ENCODE assay signal across 1 cellular context in genomic region chr5:72282878-72283277, GRCh38.
TF ChIP-seq lines count a peak whose summit lies in the region.

No MANE protein-coding gene starts in this region.

TF ChIP-seq in K562, 482 proteins besides CTCF, POLR2A, EP300 and RAD21 (continues in another document):
- TF ChIP-seq E2F3 (CRISPR knock-in tag; IDR thresholded peaks at IDR 0.05), result no peak
- TF ChIP-seq ZNF384 (IDR thresholded peaks at IDR 0.05; ENCODE audit: low read depth, low read length), result no peak
- 0 out of 2 replicates have a peak, but pooled peaks have one; percentile 1 for TF ChIP-seq ELF2 (CRISPR knock-in tag; IDR thresholded peaks at IDR 0.05)
- no peak for TF ChIP-seq PKNOX1 (IDR thresholded peaks at IDR 0.05)
- TF ChIP-seq SMARCC2 (IDR thresholded peaks at IDR 0.05; ENCODE audit: low read depth), result 0 out of 2 replicates have a peak, but pooled peaks have one; percentile 30
- no peak for TF ChIP-seq E4F1 (CRISPR knock-in tag; IDR thresholded peaks at IDR 0.05; ENCODE audit: borderline replicate concordance)
- TF ChIP-seq PYGO2 (tag; IDR thresholded peaks at IDR 0.05), result 0 out of 2 replicates have a peak, but pooled peaks have one; percentile 18
- no peak for TF ChIP-seq THRAP3 (IDR thresholded peaks at IDR 0.05; ENCODE audit: borderline replicate concordance)
- no peak for TF ChIP-seq SMAD1 (IDR thresholded peaks at IDR 0.05; ENCODE audit: low read depth, low read length, partially characterized antibody)
- TF ChIP-seq TGIF2 (CRISPR knock-in tag; IDR thresholded peaks at IDR 0.05), result no peak
- TF ChIP-seq CBX8 (IDR thresholded peaks at IDR 0.05; ENCODE audit: borderline replicate concordance, extremely low read depth, low read depth, low read length, poor library complexity, severe bottlenecking), result no peak
- TF ChIP-seq ZNF232 (CRISPR knock-in tag; IDR thresholded peaks at IDR 0.05), result no peak
- TF ChIP-seq BCL6 (CRISPR knock-in tag; IDR thresholded peaks at IDR 0.05), result 0 out of 2 replicates have a peak, but pooled peaks have one; percentile 23
- peak; percentile 41; the same call in 1 of the 2 replicates for TF ChIP-seq ILF3 (IDR thresholded peaks at IDR 0.05; ENCODE audit: borderline replicate concordance)
- TF ChIP-seq ZNF217 (CRISPR knock-in tag; IDR thresholded peaks at IDR 0.05), result no peak
- TF ChIP-seq ZNF3 (CRISPR knock-in tag; IDR thresholded peaks at IDR 0.05), result no peak
- no peak for TF ChIP-seq SLC30A9 (CRISPR knock-in tag; IDR thresholded peaks at IDR 0.05)
- peak; percentile 18; the same call in 1 of the 2 replicates for TF ChIP-seq TEAD4 (IDR thresholded peaks at IDR 0.05; ENCODE audit: low read length)
- TF ChIP-seq TEAD4 (CRISPR knock-in tag; IDR thresholded peaks at IDR 0.05; ENCODE audit: borderline replicate concordance), result no peak
- TF ChIP-seq, protein P1, sequence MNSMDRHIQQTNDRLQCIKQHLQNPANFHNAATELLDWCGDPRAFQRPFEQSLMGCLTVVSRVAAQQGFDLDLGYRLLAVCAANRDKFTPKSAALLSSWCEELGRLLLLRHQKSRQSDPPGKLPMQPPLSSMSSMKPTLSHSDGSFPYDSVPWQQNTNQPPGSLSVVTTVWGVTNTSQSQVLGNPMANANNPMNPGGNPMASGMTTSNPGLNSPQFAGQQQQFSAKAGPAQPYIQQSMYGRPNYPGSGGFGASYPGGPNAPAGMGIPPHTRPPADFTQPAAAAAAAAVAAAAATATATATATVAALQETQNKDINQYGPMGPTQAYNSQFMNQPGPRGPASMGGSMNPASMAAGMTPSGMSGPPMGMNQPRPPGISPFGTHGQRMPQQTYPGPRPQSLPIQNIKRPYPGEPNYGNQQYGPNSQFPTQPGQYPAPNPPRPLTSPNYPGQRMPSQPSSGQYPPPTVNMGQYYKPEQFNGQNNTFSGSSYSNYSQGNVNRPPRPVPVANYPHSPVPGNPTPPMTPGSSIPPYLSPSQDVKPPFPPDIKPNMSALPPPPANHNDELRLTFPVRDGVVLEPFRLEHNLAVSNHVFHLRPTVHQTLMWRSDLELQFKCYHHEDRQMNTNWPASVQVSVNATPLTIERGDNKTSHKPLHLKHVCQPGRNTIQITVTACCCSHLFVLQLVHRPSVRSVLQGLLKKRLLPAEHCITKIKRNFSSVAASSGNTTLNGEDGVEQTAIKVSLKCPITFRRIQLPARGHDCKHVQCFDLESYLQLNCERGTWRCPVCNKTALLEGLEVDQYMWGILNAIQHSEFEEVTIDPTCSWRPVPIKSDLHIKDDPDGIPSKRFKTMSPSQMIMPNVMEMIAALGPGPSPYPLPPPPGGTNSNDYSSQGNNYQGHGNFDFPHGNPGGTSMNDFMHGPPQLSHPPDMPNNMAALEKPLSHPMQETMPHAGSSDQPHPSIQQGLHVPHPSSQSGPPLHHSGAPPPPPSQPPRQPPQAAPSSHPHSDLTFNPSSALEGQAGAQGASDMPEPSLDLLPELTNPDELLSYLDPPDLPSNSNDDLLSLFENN (IDR thresholded peaks at IDR 0.05; ENCODE audit: low read depth in 2 of 2, low read length in 2 of 2), result no peak
- peak in 1 of 2 experiments; percentile 52; a peak in 1 of 4 replicates for TF ChIP-seq RCOR1 (IDR thresholded peaks at IDR 0.05; ENCODE audit: borderline replicate concordance in 1 of 2, low read depth in 2 of 2, low read length in 2 of 2)
- TF ChIP-seq, protein P2, sequence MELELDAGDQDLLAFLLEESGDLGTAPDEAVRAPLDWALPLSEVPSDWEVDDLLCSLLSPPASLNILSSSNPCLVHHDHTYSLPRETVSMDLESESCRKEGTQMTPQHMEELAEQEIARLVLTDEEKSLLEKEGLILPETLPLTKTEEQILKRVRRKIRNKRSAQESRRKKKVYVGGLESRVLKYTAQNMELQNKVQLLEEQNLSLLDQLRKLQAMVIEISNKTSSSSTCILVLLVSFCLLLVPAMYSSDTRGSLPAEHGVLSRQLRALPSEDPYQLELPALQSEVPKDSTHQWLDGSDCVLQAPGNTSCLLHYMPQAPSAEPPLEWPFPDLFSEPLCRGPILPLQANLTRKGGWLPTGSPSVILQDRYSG (tag; conservative IDR thresholded peaks at IDR 0.05; ENCODE audit: low read depth), result peak; percentile 16; the same call in 1 of the 2 replicates
- TF ChIP-seq ZNF511 (CRISPR knock-in tag; IDR thresholded peaks at IDR 0.05), result no peak
- no peak for TF ChIP-seq GABPB2 (CRISPR knock-in tag; conservative IDR thresholded peaks at IDR 0.05)
- TF ChIP-seq, protein P3, sequence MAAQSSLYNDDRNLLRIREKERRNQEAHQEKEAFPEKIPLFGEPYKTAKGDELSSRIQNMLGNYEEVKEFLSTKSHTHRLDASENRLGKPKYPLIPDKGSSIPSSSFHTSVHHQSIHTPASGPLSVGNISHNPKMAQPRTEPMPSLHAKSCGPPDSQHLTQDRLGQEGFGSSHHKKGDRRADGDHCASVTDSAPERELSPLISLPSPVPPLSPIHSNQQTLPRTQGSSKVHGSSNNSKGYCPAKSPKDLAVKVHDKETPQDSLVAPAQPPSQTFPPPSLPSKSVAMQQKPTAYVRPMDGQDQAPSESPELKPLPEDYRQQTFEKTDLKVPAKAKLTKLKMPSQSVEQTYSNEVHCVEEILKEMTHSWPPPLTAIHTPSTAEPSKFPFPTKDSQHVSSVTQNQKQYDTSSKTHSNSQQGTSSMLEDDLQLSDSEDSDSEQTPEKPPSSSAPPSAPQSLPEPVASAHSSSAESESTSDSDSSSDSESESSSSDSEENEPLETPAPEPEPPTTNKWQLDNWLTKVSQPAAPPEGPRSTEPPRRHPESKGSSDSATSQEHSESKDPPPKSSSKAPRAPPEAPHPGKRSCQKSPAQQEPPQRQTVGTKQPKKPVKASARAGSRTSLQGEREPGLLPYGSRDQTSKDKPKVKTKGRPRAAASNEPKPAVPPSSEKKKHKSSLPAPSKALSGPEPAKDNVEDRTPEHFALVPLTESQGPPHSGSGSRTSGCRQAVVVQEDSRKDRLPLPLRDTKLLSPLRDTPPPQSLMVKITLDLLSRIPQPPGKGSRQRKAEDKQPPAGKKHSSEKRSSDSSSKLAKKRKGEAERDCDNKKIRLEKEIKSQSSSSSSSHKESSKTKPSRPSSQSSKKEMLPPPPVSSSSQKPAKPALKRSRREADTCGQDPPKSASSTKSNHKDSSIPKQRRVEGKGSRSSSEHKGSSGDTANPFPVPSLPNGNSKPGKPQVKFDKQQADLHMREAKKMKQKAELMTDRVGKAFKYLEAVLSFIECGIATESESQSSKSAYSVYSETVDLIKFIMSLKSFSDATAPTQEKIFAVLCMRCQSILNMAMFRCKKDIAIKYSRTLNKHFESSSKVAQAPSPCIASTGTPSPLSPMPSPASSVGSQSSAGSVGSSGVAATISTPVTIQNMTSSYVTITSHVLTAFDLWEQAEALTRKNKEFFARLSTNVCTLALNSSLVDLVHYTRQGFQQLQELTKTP (IDR thresholded peaks at IDR 0.05; ENCODE audit: low read depth in 1 of 2, partially characterized antibody in 2 of 2), result no peak
- peak; percentile 56 for TF ChIP-seq ARID1B (IDR thresholded peaks at IDR 0.05)
- TF ChIP-seq MEIS2 (IDR thresholded peaks at IDR 0.05; ENCODE audit: partially characterized antibody), result peak; percentile 71
- TF ChIP-seq, protein P4, sequence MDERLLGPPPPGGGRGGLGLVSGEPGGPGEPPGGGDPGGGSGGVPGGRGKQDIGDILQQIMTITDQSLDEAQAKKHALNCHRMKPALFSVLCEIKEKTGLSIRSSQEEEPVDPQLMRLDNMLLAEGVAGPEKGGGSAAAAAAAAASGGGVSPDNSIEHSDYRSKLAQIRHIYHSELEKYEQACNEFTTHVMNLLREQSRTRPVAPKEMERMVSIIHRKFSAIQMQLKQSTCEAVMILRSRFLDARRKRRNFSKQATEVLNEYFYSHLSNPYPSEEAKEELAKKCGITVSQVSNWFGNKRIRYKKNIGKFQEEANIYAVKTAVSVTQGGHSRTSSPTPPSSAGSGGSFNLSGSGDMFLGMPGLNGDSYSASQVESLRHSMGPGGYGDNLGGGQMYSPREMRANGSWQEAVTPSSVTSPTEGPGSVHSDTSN (CRISPR knock-in tag; IDR thresholded peaks at IDR 0.05; ENCODE audit: low read depth), result no peak
- TF ChIP-seq, protein P4 (tag; conservative IDR thresholded peaks at IDR 0.05; ENCODE audit: low read depth), result peak; percentile 58
- no peak for TF ChIP-seq NRF1 (conservative IDR thresholded peaks at IDR 0.05 in 1 of 2, IDR thresholded peaks at IDR 0.05 in 1 of 2)
- TF ChIP-seq, protein P5, sequence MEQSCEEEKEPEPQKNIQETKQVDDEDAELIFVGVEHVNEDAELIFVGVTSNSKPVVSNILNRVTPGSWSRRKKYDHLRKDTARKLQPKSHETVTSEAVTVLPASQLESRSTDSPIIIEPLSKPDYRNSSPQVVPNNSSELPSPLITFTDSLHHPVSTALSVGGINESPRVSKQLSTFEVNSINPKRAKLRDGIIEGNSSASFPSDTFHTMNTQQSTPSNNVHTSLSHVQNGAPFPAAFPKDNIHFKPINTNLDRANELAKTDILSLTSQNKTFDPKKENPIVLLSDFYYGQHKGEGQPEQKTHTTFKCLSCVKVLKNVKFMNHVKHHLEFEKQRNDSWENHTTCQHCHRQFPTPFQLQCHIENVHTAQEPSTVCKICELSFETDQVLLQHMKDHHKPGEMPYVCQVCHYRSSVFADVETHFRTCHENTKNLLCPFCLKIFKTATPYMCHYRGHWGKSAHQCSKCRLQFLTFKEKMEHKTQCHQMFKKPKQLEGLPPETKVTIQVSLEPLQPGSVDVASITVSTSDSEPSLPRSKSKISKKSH (CRISPR knock-in tag; IDR thresholded peaks at IDR 0.05), result no peak
- TF ChIP-seq SMC3 (conservative IDR thresholded peaks at IDR 0.05; ENCODE audit: insufficient read depth, low read depth, low read length), result no peak
- no peak for TF ChIP-seq CAMTA2 (CRISPR knock-in tag; conservative IDR thresholded peaks at IDR 0.05)
- no peak for TF ChIP-seq XRCC5 (IDR thresholded peaks at IDR 0.05; ENCODE audit: low read depth, low read length)
- TF ChIP-seq UBTF (IDR thresholded peaks at IDR 0.05; ENCODE audit: borderline replicate concordance in 1 of 2, low read depth in 2 of 2, low read length in 2 of 2), result no peak
- TF ChIP-seq HSF4 (CRISPR knock-in tag; IDR thresholded peaks at IDR 0.05; ENCODE audit: borderline replicate concordance), result 0 out of 2 replicates have a peak, but pooled peaks have one; percentile 21
- TF ChIP-seq GABPA (tag; conservative IDR thresholded peaks at IDR 0.05; ENCODE audit: low read depth), result peak; percentile 16; the same call in 1 of the 2 replicates
- 0 out of 2 replicates have a peak, but pooled peaks have one; percentile 11 for TF ChIP-seq BACH1 (tag; IDR thresholded peaks at IDR 0.05)
- TF ChIP-seq HMG20B (CRISPR knock-in tag; IDR thresholded peaks at IDR 0.05), result no peak
